In the genomic region with DNA sequence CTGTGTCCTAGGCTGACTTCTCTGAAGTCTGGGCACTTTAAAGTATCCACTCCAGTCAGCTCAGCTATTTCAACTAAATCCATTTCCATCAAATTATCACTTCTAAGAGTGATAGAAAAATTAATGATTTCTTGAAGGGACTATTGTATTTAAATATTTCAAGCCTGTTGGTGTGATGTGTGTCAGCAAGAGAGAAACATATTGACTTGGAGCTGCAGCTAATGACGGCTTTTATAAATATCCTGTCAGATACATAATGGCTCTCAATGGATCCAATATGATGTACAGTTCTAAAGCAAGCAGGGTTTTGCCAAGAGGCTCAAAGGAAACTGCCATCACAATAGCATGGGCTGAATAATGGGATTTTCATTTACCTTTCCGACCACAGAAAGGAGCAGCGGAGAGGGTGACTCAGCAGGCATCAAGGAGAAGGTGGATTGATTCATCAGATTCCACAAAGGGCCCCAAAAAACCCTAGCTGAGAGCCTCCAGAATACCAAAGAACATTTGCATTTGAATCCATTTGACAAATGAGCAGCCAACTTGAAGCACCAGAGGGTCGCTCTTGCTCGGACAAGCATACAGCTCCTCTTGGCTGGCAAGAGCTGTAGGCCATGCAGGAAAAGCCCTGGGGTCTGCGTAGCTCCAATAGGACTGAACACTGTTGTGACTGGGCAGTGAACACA, we compare ENCODE assay signal across 1 cellular context.
TF ChIP-seq lines count a peak whose summit lies in the region.

No MANE protein-coding gene starts in this region.

TF ChIP-seq in WTC11, 78 proteins besides CTCF, POLR2A, EP300 and RAD21 (continued from another document):
- TF ChIP-seq, protein P1, sequence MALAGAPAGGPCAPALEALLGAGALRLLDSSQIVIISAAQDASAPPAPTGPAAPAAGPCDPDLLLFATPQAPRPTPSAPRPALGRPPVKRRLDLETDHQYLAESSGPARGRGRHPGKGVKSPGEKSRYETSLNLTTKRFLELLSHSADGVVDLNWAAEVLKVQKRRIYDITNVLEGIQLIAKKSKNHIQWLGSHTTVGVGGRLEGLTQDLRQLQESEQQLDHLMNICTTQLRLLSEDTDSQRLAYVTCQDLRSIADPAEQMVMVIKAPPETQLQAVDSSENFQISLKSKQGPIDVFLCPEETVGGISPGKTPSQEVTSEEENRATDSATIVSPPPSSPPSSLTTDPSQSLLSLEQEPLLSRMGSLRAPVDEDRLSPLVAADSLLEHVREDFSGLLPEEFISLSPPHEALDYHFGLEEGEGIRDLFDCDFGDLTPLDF (CRISPR knock-in tag; IDR thresholded peaks at IDR 0.05), result no peak
- TF ChIP-seq ETV6 (CRISPR knock-in tag; IDR thresholded peaks at IDR 0.05) (peak; percentile 67; the same call in 1 of the 2 replicates), FOXK1 (CRISPR knock-in tag; IDR thresholded peaks at IDR 0.05) (no peak), MYBL2 (CRISPR knock-in tag; IDR thresholded peaks at IDR 0.05) (no peak), TEAD1 (CRISPR knock-in tag; IDR thresholded peaks at IDR 0.05) (peak; percentile 68; the same call in 1 of the 2 replicates), ZNF416 (CRISPR knock-in tag; IDR thresholded peaks at IDR 0.05) (no peak), NFE2L1 (CRISPR knock-in tag; IDR thresholded peaks at IDR 0.05) (peak; percentile 82; the same call in 1 of the 2 replicates)
- TF ChIP-seq, protein P2, sequence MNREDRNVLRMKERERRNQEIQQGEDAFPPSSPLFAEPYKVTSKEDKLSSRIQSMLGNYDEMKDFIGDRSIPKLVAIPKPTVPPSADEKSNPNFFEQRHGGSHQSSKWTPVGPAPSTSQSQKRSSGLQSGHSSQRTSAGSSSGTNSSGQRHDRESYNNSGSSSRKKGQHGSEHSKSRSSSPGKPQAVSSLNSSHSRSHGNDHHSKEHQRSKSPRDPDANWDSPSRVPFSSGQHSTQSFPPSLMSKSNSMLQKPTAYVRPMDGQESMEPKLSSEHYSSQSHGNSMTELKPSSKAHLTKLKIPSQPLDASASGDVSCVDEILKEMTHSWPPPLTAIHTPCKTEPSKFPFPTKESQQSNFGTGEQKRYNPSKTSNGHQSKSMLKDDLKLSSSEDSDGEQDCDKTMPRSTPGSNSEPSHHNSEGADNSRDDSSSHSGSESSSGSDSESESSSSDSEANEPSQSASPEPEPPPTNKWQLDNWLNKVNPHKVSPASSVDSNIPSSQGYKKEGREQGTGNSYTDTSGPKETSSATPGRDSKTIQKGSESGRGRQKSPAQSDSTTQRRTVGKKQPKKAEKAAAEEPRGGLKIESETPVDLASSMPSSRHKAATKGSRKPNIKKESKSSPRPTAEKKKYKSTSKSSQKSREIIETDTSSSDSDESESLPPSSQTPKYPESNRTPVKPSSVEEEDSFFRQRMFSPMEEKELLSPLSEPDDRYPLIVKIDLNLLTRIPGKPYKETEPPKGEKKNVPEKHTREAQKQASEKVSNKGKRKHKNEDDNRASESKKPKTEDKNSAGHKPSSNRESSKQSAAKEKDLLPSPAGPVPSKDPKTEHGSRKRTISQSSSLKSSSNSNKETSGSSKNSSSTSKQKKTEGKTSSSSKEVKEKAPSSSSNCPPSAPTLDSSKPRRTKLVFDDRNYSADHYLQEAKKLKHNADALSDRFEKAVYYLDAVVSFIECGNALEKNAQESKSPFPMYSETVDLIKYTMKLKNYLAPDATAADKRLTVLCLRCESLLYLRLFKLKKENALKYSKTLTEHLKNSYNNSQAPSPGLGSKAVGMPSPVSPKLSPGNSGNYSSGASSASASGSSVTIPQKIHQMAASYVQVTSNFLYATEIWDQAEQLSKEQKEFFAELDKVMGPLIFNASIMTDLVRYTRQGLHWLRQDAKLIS (CRISPR knock-in tag; IDR thresholded peaks at IDR 0.05; ENCODE audit: borderline replicate concordance), result no peak
- TF ChIP-seq, protein P3, sequence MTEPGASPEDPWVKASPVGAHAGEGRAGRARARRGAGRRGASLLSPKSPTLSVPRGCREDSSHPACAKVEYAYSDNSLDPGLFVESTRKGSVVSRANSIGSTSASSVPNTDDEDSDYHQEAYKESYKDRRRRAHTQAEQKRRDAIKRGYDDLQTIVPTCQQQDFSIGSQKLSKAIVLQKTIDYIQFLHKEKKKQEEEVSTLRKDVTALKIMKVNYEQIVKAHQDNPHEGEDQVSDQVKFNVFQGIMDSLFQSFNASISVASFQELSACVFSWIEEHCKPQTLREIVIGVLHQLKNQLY (CRISPR knock-in tag; IDR thresholded peaks at IDR 0.05), result no peak
- TF ChIP-seq, protein P4, sequence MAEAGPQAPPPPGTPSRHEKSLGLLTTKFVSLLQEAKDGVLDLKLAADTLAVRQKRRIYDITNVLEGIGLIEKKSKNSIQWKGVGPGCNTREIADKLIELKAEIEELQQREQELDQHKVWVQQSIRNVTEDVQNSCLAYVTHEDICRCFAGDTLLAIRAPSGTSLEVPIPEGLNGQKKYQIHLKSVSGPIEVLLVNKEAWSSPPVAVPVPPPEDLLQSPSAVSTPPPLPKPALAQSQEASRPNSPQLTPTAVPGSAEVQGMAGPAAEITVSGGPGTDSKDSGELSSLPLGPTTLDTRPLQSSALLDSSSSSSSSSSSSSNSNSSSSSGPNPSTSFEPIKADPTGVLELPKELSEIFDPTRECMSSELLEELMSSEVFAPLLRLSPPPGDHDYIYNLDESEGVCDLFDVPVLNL (CRISPR knock-in tag; IDR thresholded peaks at IDR 0.05; ENCODE audit: borderline replicate concordance, low read depth), result no peak
